1 cellular context compared by ENCODE assay signal in genomic region chr11:2890466-2891241, GRCh38.
TF ChIP-seq lines count a peak whose summit lies in the region.

No MANE protein-coding gene starts in this region.

TF ChIP-seq in K562, 482 proteins besides CTCF, POLR2A, EP300 and RAD21 (continued from another document and continues in another):
- peak; percentile 71; the same call in 1 of the 2 replicates for TF ChIP-seq ZBTB33 (CRISPR knock-in tag; IDR thresholded peaks at IDR 0.05)
- TF ChIP-seq FUS (optimal IDR thresholded peaks at IDR 0.05; ENCODE audit: low read depth, low read length) = no peak
- TF ChIP-seq RBM34 (IDR thresholded peaks at IDR 0.05; ENCODE audit: borderline replicate concordance, insufficient read depth, low read length) = no peak
- peak; percentile 28; the same call in 1 of the 2 replicates for TF ChIP-seq NFE2 (IDR thresholded peaks at IDR 0.05; ENCODE audit: low read depth)
- TF ChIP-seq ZNF609 (CRISPR knock-in tag; IDR thresholded peaks at IDR 0.05; ENCODE audit: borderline replicate concordance) = no peak
- TF ChIP-seq SNAPC5 (CRISPR knock-in tag; IDR thresholded peaks at IDR 0.05) = no peak
- no peak for TF ChIP-seq POU5F1 (IDR thresholded peaks at IDR 0.05; ENCODE audit: borderline replicate concordance, low read depth, low read length, partially characterized antibody)
- TF ChIP-seq ZBTB11 (CRISPR knock-in tag; IDR thresholded peaks at IDR 0.05) = peak in 1 of 3 experiments; percentile 55; a peak in 1 of 6 replicates
- TF ChIP-seq POLR2B (IDR thresholded peaks at IDR 0.05; ENCODE audit: low read depth, partially characterized antibody) = peak; percentile 31
- no peak for TF ChIP-seq TFE3 (CRISPR knock-in tag; IDR thresholded peaks at IDR 0.05)
- no peak for TF ChIP-seq NCOA6 (IDR thresholded peaks at IDR 0.05)
- peak; percentile 23; the same call in 1 of the 2 replicates for TF ChIP-seq TAL1 (IDR thresholded peaks at IDR 0.05)
- TF ChIP-seq ZNF41 (CRISPR knock-in tag; conservative IDR thresholded peaks at IDR 0.05) = no peak
- TF ChIP-seq ZBTB49 (CRISPR knock-in tag; IDR thresholded peaks at IDR 0.05; ENCODE audit: borderline replicate concordance) = no peak
- no peak for TF ChIP-seq ETS1 (conservative IDR thresholded peaks at IDR 0.05; ENCODE audit: control insufficient read depth, low read depth, low read length)
- TF ChIP-seq RFX1 (IDR thresholded peaks at IDR 0.05) = no peak
- TF ChIP-seq ZNF398 (CRISPR knock-in tag; IDR thresholded peaks at IDR 0.05) = no peak
- TF ChIP-seq CHCHD3 (CRISPR knock-in tag; IDR thresholded peaks at IDR 0.05) = no peak
- no peak for TF ChIP-seq ZNF280B (CRISPR knock-in tag; IDR thresholded peaks at IDR 0.05)
- TF ChIP-seq MCM7 (IDR thresholded peaks at IDR 0.05) = no peak
- no peak for TF ChIP-seq SMAD3 (CRISPR knock-in tag; conservative IDR thresholded peaks at IDR 0.05)
- no peak for TF ChIP-seq ARID3A (IDR thresholded peaks at IDR 0.05; ENCODE audit: borderline replicate concordance, low read depth, low read length)
- no peak for TF ChIP-seq BMI1 (IDR thresholded peaks at IDR 0.05; ENCODE audit: low read length)
- no peak for TF ChIP-seq MBD2 (IDR thresholded peaks at IDR 0.05; ENCODE audit: borderline replicate concordance, low read depth)
- TF ChIP-seq ZBTB2 (IDR thresholded peaks at IDR 0.05) = peak; percentile 51
- no peak for TF ChIP-seq SLC30A9 (CRISPR knock-in tag; IDR thresholded peaks at IDR 0.05)
- no peak for TF ChIP-seq HDAC3 (IDR thresholded peaks at IDR 0.05; ENCODE audit: borderline replicate concordance, partially characterized antibody)
- TF ChIP-seq ZNF23 (CRISPR knock-in tag; IDR thresholded peaks at IDR 0.05) = no peak
- no peak for TF ChIP-seq NFRKB (IDR thresholded peaks at IDR 0.05; ENCODE audit: low read depth)
